ENCODE assay signal across 1 cellular context in genomic region chr1:99784143-99784542, GRCh38.
TF ChIP-seq lines count a peak whose summit lies in the region.

No MANE protein-coding gene starts in this region.

TF ChIP-seq in GM12878, 131 proteins besides CTCF, POLR2A, EP300 and RAD21:
- TF ChIP-seq, protein P1, sequence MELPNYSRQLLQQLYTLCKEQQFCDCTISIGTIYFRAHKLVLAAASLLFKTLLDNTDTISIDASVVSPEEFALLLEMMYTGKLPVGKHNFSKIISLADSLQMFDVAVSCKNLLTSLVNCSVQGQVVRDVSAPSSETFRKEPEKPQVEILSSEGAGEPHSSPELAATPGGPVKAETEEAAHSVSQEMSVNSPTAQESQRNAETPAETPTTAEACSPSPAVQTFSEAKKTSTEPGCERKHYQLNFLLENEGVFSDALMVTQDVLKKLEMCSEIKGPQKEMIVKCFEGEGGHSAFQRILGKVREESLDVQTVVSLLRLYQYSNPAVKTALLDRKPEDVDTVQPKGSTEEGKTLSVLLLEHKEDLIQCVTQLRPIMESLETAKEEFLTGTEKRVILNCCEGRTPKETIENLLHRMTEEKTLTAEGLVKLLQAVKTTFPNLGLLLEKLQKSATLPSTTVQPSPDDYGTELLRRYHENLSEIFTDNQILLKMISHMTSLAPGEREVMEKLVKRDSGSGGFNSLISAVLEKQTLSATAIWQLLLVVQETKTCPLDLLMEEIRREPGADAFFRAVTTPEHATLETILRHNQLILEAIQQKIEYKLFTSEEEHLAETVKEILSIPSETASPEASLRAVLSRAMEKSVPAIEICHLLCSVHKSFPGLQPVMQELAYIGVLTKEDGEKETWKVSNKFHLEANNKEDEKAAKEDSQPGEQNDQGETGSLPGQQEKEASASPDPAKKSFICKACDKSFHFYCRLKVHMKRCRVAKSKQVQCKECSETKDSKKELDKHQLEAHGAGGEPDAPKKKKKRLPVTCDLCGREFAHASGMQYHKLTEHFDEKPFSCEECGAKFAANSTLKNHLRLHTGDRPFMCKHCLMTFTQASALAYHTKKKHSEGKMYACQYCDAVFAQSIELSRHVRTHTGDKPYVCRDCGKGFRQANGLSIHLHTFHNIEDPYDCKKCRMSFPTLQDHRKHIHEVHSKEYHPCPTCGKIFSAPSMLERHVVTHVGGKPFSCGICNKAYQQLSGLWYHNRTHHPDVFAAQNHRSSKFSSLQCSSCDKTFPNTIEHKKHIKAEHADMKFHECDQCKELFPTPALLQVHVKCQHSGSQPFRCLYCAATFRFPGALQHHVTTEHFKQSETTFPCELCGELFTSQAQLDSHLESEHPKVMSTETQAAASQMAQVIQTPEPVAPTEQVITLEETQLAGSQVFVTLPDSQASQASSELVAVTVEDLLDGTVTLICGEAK (IDR thresholded peaks at IDR 0.05; ENCODE audit: borderline replicate concordance), result no peak
- TF ChIP-seq WRNIP1 (IDR thresholded peaks at IDR 0.05; ENCODE audit: borderline replicate concordance, low read depth, low read length) (no peak), BCL3 (IDR thresholded peaks at IDR 0.05; ENCODE audit: borderline replicate concordance, insufficient read depth, low read depth, low read length, poor library complexity, severe bottlenecking) (no peak), ZNF274 (IDR thresholded peaks at IDR 0.05; ENCODE audit: insufficient read depth, insufficient read length) (no peak), NKRF (conservative IDR thresholded peaks at IDR 0.05) (no peak), KLF5 (IDR thresholded peaks at IDR 0.05; ENCODE audit: partially characterized antibody) (no peak), EED (IDR thresholded peaks at IDR 0.05; ENCODE audit: low read depth) (no peak), SIN3A (IDR thresholded peaks at IDR 0.05; ENCODE audit: low read depth, low read length) (no peak), ATF2 (IDR thresholded peaks at IDR 0.05; ENCODE audit: low read length) (no peak), MYC (IDR thresholded peaks at IDR 0.05; ENCODE audit: insufficient read depth, insufficient read length, insufficient replicate concordance, low read length, severe bottlenecking) (no peak), MAX (IDR thresholded peaks at IDR 0.05; ENCODE audit: low read depth, low read length) (no peak), CEBPB (IDR thresholded peaks at IDR 0.05; ENCODE audit: borderline replicate concordance in 1 of 2, low read depth in 2 of 2, low read length in 2 of 2) (no peak), SKIL (IDR thresholded peaks at IDR 0.05; ENCODE audit: low read depth, poor library complexity, severe bottlenecking) (no peak), MXI1 (IDR thresholded peaks at IDR 0.05; ENCODE audit: low read depth, low read length) (no peak), SP1 (IDR thresholded peaks at IDR 0.05; ENCODE audit: low read depth, low read length) (no peak), JUNB (IDR thresholded peaks at IDR 0.05) (no peak)
- TF ChIP-seq, protein P2, sequence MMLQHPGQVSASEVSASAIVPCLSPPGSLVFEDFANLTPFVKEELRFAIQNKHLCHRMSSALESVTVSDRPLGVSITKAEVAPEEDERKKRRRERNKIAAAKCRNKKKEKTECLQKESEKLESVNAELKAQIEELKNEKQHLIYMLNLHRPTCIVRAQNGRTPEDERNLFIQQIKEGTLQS (IDR thresholded peaks at IDR 0.05; ENCODE audit: borderline replicate concordance, extremely low read depth, low read depth, low read length), result no peak
